Comparison of ENCODE assay signal across 18 cellular contexts in genomic region chr2:72165792-72166191, GRCh38. TPM values are rescaled to one million over a fixed set of nuclear protein-coding genes. Genes with fewer than 3 reads are reported as not detected.
DNase-seq lines count a peak whose midpoint lies in the region; ATAC-seq, FAIRE-seq and TF ChIP-seq lines count a peak whose summit lies in the region.
"Had no signal": no experiment of that assay in that cellular context is flagged by ENCODE, and none has a peak within 500 bp of the region (broad histone marks: within the 10 kb centered on the region; RNA-seq: fewer than 3 reads in every experiment).

No MANE protein-coding gene starts in this region.

- H3K4me1 Mint-ChIP-seq in HFFc6 (ENCODE audit: low read depth) (peaks cover 23% of the 10 kb centered on the region), astrocyte (ENCODE audit: low read depth, unreplicated experiment) (peaks cover 7% of the 10 kb centered on the region)
- H3K4me1 Mint-ChIP-seq: CD4-positive, alpha-beta memory T cell; GM23338; IgD-negative memory B cell had no signal

- TF ChIP-seq CTCF in AG10803 (conservative IDR thresholded peaks at IDR 0.05; ENCODE audit: low read length) (no peak), HFFc6 (IDR thresholded peaks at IDR 0.05) (no peak), astrocyte (IDR thresholded peaks at IDR 0.05; ENCODE audit: insufficient read depth, low read depth, low read length) (no peak)

- H3K36me3 ChIP-seq in astrocyte (ENCODE audit: insufficient read depth, low read length) = no peaks in the 10 kb centered on the region

- H2AFZ ChIP-seq in astrocyte (ENCODE audit: low read depth, low read length) = no peak overlapping the region
- H2AFZ ChIP-seq: GM23338, PC-9 had no signal

- no peaks in the 10 kb centered on the region for H4K20me1 ChIP-seq in astrocyte (ENCODE audit: insufficient read depth, low read length)

- no peak overlapping the region; the same call in 1 of the 2 replicates for H3K4me3 Mint-ChIP-seq in HFFc6
- H3K4me3 Mint-ChIP-seq in astrocyte (ENCODE audit: unreplicated experiment) = no peak overlapping the region
- H3K4me3 Mint-ChIP-seq: CD4-positive, alpha-beta memory T cell; GM23338; IgD-negative memory B cell had no signal

- peaks cover 3% of the 10 kb centered on the region; the same call in 1 of the 2 replicates for H3K27me3 Mint-ChIP-seq in HFFc6 (ENCODE audit: insufficient read depth)
- peaks cover 9% of the 10 kb centered on the region for H3K27me3 Mint-ChIP-seq in astrocyte (ENCODE audit: low read depth, unreplicated experiment)

- no peak for TF ChIP-seq POLR2A in H54 (IDR thresholded peaks at IDR 0.05; ENCODE audit: low read depth, low read length)

- no peaks in the 10 kb centered on the region for H3K4me1 ChIP-seq in astrocyte (ENCODE audit: insufficient read depth, low read length)

- H3K4me3 ChIP-seq in AG10803 (ENCODE audit: low read length) = no peak overlapping the region
- H3K4me3 ChIP-seq in astrocyte (ENCODE audit: insufficient read depth, low read depth, low read length) = no peak overlapping the region
- H3K4me3 ChIP-seq: GM23338, PC-9 had no signal

- no peak overlapping the region for H3K27ac ChIP-seq in astrocyte (ENCODE audit: low read depth, low read length)
- H3K27ac ChIP-seq: PC-9 had no signal

- H3K9ac ChIP-seq in astrocyte (ENCODE audit: low read length) = no peak overlapping the region

- no peak overlapping the region for H3K4me2 ChIP-seq in astrocyte (ENCODE audit: low read length)
- H3K4me2 ChIP-seq: GM23338, PC-9 had no signal

- FAIRE-seq in astrocyte (lab: Jason Lieb, UNC) (no peak), H54 (lab: Jason Lieb, UNC) (no peak)

- H3K27me3 ChIP-seq in astrocyte (ENCODE audit: insufficient read depth, low read length) = no peaks in the 10 kb centered on the region

- no peaks in the 10 kb centered on the region for H3K36me3 Mint-ChIP-seq in HFFc6 (ENCODE audit: low read depth)
- H3K36me3 Mint-ChIP-seq in astrocyte (ENCODE audit: low read depth, unreplicated experiment) = no peaks in the 10 kb centered on the region
- H3K36me3 Mint-ChIP-seq: CD4-positive, alpha-beta memory T cell; IgD-negative memory B cell had no signal

- H3K9me3 Mint-ChIP-seq in HFFc6 = no peaks in the 10 kb centered on the region
- no peaks in the 10 kb centered on the region for H3K9me3 Mint-ChIP-seq in astrocyte (ENCODE audit: unreplicated experiment)
- H3K9me3 Mint-ChIP-seq: GM23338 had no signal

- DNase-seq in AG10803 (ENCODE audit: low read depth) = peak; percentile 36
- no peak for DNase-seq in HFFc6
- peak; percentile 32 for DNase-seq in astrocyte (ENCODE audit: low read depth)
- peak; percentile 66 for DNase-seq in iris pigment epithelial cell (ENCODE audit: low read depth)
- DNase-seq in stimulated activated naive CD4-positive, alpha-beta T cell treated with Interleukin-2 at 50 U/mL for 16 hours (lab: John Stamatoyannopoulos, UW) = no peak
- DNase-seq in H54 (ENCODE audit: insufficient read length, low spot score) = no peak
- DNase-seq: Calu3; CD4-positive, alpha-beta memory T cell; DMS53; NCI-H1417; NCI-H187 treated with DMSO at 0.1 percent for 48 hours; NCI-H446 treated with DMSO at 0.1 percent for 48 hours; NCI-H748 treated with DMSO at 0.1 percent for 48 hours; PC-9 had no signal

- H3K9me3 ChIP-seq in astrocyte (ENCODE audit: insufficient read depth, low read depth, low read length) = no peaks in the 10 kb centered on the region

- H3K79me2 ChIP-seq in astrocyte (ENCODE audit: insufficient read depth, low read length) = no peaks in the 10 kb centered on the region

- H3K27ac Mint-ChIP-seq in HFFc6 (peak overlapping the region; percentile 40; the same call in 1 of the 2 replicates), astrocyte (ENCODE audit: unreplicated experiment) (no peak overlapping the region)
- H3K27ac Mint-ChIP-seq: CD4-positive, alpha-beta memory T cell; GM23338; IgD-negative memory B cell had no signal

- ATAC-seq in GM21515 (IDR thresholded peaks at IDR 0.05; ENCODE audit: unreplicated experiment) = no peak
- ATAC-seq: GM23338 had no signal

RNA-seq across cellular contexts. Expression of gene CYP26B1, which starts 18.1 kb away (rescaled TPM):
- total RNA-seq in HFFc6 (2021; fragmentation: NEBNext Ultra II Directional; extraction: Animal tissue kit (Norgen Biotek cat#: 25700)) = under 1 TPM in 5 of 6 experiments, not detected in 1; 0.05 to 0.66 (median 0.14) TPM
- total RNA-seq in astrocyte = 0.77 and 1.2 TPM in 2 replicates
- total RNA-seq: CD4-positive, alpha-beta memory T cell; G401 had no signal

Comparison
In these comparisons a context has a peak if more than half of its experiments do, and no peak if none do; other contexts are left out.
1. DNase-seq: peak in AG10803 (single experiment), astrocyte (single experiment) and iris pigment epithelial cell (single experiment); none in HFFc6 (single experiment), stimulated activated naive CD4-positive, alpha-beta T cell treated with Interleukin-2 at 50 U/mL for 16 hours (single experiment) and H54 (single experiment).